Comparison of ENCODE assay signal across 2 cellular contexts in genomic region chr21:44326716-44327602, GRCh38.
TF ChIP-seq lines count a peak whose summit lies in the region.

No MANE protein-coding gene starts in this region.

TF ChIP-seq in HCT116, 20 proteins besides CTCF, POLR2A, EP300 and RAD21:
- no peak for TF ChIP-seq EZH2 (IDR thresholded peaks at IDR 0.05)
- TF ChIP-seq FOSL1 (IDR thresholded peaks at IDR 0.05; ENCODE audit: low read depth), result no peak
- no peak for TF ChIP-seq EZH2phosphoT487 (IDR thresholded peaks at IDR 0.05; ENCODE audit: borderline replicate concordance)
- TF ChIP-seq ATF3 (IDR thresholded peaks at IDR 0.05), result no peak
- TF ChIP-seq TCF7L2 (IDR thresholded peaks at IDR 0.05; ENCODE audit: borderline replicate concordance, extremely low read depth, insufficient read depth, insufficient read length), result no peak
- TF ChIP-seq YY1 (IDR thresholded peaks at IDR 0.05; ENCODE audit: extremely low read depth, insufficient replicate concordance, low read depth, low read length), result no peak
- TF ChIP-seq SRF (IDR thresholded peaks at IDR 0.05; ENCODE audit: low read depth), result no peak
TF ChIP-seq in HCT116: peak in this region for 0.

TF ChIP-seq in H1, 55 proteins besides CTCF, POLR2A, EP300 and RAD21:
- no peak for TF ChIP-seq KDM5A (IDR thresholded peaks at IDR 0.05; ENCODE audit: low read length)
- TF ChIP-seq ASH2L (IDR thresholded peaks at IDR 0.05; ENCODE audit: low read length), result no peak
- TF ChIP-seq JUN (IDR thresholded peaks at IDR 0.05; ENCODE audit: low read depth, low read length), result no peak
- TF ChIP-seq NANOG (IDR thresholded peaks at IDR 0.05; ENCODE audit: insufficient read depth, low read depth, low read length, poor library complexity, severe bottlenecking), result no peak
- TF ChIP-seq BCL11A (IDR thresholded peaks at IDR 0.05; ENCODE audit: low read depth in 2 of 2, low read length in 2 of 2), result no peak
- no peak for TF ChIP-seq RNF2 (IDR thresholded peaks at IDR 0.05; ENCODE audit: borderline replicate concordance, low read depth, low read length, missing control alignments, poor library complexity, severe bottlenecking)
- no peak for TF ChIP-seq CHD7 (IDR thresholded peaks at IDR 0.05; ENCODE audit: insufficient replicate concordance, low read length)
- no peak for TF ChIP-seq SIRT6 (IDR thresholded peaks at IDR 0.05; ENCODE audit: low read length)
- TF ChIP-seq CREB1 (IDR thresholded peaks at IDR 0.05), result no peak
- TF ChIP-seq GABPA (IDR thresholded peaks at IDR 0.05; ENCODE audit: borderline replicate concordance, insufficient read depth, low read length), result no peak
- TF ChIP-seq RFX5 (IDR thresholded peaks at IDR 0.05; ENCODE audit: borderline replicate concordance, low read depth, low read length), result no peak
- no peak for TF ChIP-seq POLR2AphosphoS5 (IDR thresholded peaks at IDR 0.05; ENCODE audit: low read depth, low read length)
- no peak for TF ChIP-seq CTBP2 (IDR thresholded peaks at IDR 0.05; ENCODE audit: borderline replicate concordance, insufficient read depth, insufficient read length, low read length)
- no peak for TF ChIP-seq TAF7 (optimal IDR thresholded peaks at IDR 0.05; ENCODE audit: borderline replicate concordance, low read depth, low read length)
- no peak for TF ChIP-seq SRF (IDR thresholded peaks at IDR 0.05; ENCODE audit: low read depth, low read length)
- TF ChIP-seq RXRA (IDR thresholded peaks at IDR 0.05; ENCODE audit: insufficient read depth, low read depth, low read length), result no peak
- TF ChIP-seq GTF2F1 (IDR thresholded peaks at IDR 0.05; ENCODE audit: borderline replicate concordance, low read depth, low read length), result no peak
- no peak for TF ChIP-seq SP4 (IDR thresholded peaks at IDR 0.05; ENCODE audit: low read length)
- no peak for TF ChIP-seq KDM4A (IDR thresholded peaks at IDR 0.05; ENCODE audit: low read depth, low read length, severe bottlenecking)
- no peak for TF ChIP-seq SIX5 (IDR thresholded peaks at IDR 0.05; ENCODE audit: low read depth, low read length)
